In genomic region chr11:111549196-111549868, GRCh38 we compare ENCODE assay signal across 20 cellular contexts. TPM values are rescaled to one million over a fixed set of nuclear protein-coding genes. Genes with fewer than 3 reads are reported as not detected.
DNase-seq lines count a peak whose midpoint lies in the region; ATAC-seq, FAIRE-seq and TF ChIP-seq lines count a peak whose summit lies in the region.
"Had no signal": no experiment of that assay in that cellular context is flagged by ENCODE, and none has a peak within 500 bp of the region (broad histone marks: within the 10 kb centered on the region; RNA-seq: fewer than 3 reads in every experiment).

No MANE protein-coding gene starts in this region.

- TF ChIP-seq POLR2A in stomach (IDR thresholded peaks at IDR 0.05) (no peak), uterus (IDR thresholded peaks at IDR 0.05) (no peak)

- no peaks in the 10 kb centered on the region for H3K36me3 ChIP-seq in GM23338 (ENCODE audit: insufficient read depth)
- H3K36me3 ChIP-seq in astrocyte (ENCODE audit: insufficient read depth, low read length), result peaks cover 15% of the 10 kb centered on the region
- H3K36me3 ChIP-seq in psoas muscle (ENCODE audit: insufficient read depth in 1 of 2, low read depth in 1 of 2), result peaks cover 4 to 15% of the 10 kb centered on the region in 2 donors
- H3K36me3 ChIP-seq in lower lobe of right lung, result peaks cover 12% of the 10 kb centered on the region
- H3K36me3 ChIP-seq in stomach, result peaks cover 0 to 49% (median 9%) of the 10 kb centered on the region in 4 donors
- H3K36me3 ChIP-seq in uterus, result no peaks in the 10 kb centered on the region
- H3K36me3 ChIP-seq: BLaER1 treated with 17β-estradiol and CSF1 and Interleukin-3, amounts not matched to agents 10 nM and 100 nM had no signal

- H3K27me3 ChIP-seq in GM23338 (ENCODE audit: insufficient read depth) (no peaks in the 10 kb centered on the region), astrocyte (ENCODE audit: insufficient read depth, low read length) (no peaks in the 10 kb centered on the region), psoas muscle (ENCODE audit: insufficient read depth in 3 of 3, low read length in 2 of 3) (no peaks in the 10 kb centered on the region), lower lobe of right lung (ENCODE audit: low read depth) (no peaks in the 10 kb centered on the region), stomach (no peaks in the 10 kb centered on the region), uterus (no peaks in the 10 kb centered on the region)
- H3K27me3 ChIP-seq: BLaER1 treated with 17β-estradiol and CSF1 and Interleukin-3, amounts not matched to agents 10 nM and 100 nM had no signal

- no peak overlapping the region for H2AFZ ChIP-seq in GM23338
- H2AFZ ChIP-seq in astrocyte (ENCODE audit: low read depth, low read length), result no peak overlapping the region
- H2AFZ ChIP-seq: GM23248 had no signal

- H3K36me3 Mint-ChIP-seq in GM23338 (ENCODE audit: low read depth) (no peaks in the 10 kb centered on the region), astrocyte (ENCODE audit: low read depth, unreplicated experiment) (peaks cover 29% of the 10 kb centered on the region)
- H3K36me3 Mint-ChIP-seq: CD8-positive, alpha-beta memory T cell had no signal

- peaks cover 22% of the 10 kb centered on the region for H3K4me1 Mint-ChIP-seq in GM23338
- no peaks in the 10 kb centered on the region for H3K4me1 Mint-ChIP-seq in astrocyte (ENCODE audit: low read depth, unreplicated experiment)
- H3K4me1 Mint-ChIP-seq: CD8-positive, alpha-beta memory T cell had no signal

- FAIRE-seq in astrocyte (lab: Jason Lieb, UNC), result no peak
- FAIRE-seq: A204.1 had no signal

- H3K4me1 ChIP-seq in GM23338 (ENCODE audit: insufficient read depth), result peaks cover 23% of the 10 kb centered on the region
- H3K4me1 ChIP-seq in astrocyte (ENCODE audit: insufficient read depth, low read length), result peaks cover 2% of the 10 kb centered on the region
- peaks cover 16% of the 10 kb centered on the region for H3K4me1 ChIP-seq in psoas muscle
- H3K4me1 ChIP-seq in lower lobe of right lung, result no peaks in the 10 kb centered on the region
- no peaks in the 10 kb centered on the region for H3K4me1 ChIP-seq in stomach
- H3K4me1 ChIP-seq in uterus, result no peaks in the 10 kb centered on the region
- H3K4me1 ChIP-seq: BLaER1 treated with 17β-estradiol and CSF1 and Interleukin-3, amounts not matched to agents 10 nM and 100 nM had no signal

- H3K79me2 ChIP-seq in GM23338 (replicated peaks; ENCODE audit: insufficient read depth) (no peaks in the 10 kb centered on the region), astrocyte (ENCODE audit: insufficient read depth, low read length) (no peaks in the 10 kb centered on the region)

- H3K9ac ChIP-seq in astrocyte (ENCODE audit: low read length), result no peak overlapping the region
- H3K9ac ChIP-seq: BLaER1 treated with 17β-estradiol and CSF1 and Interleukin-3, amounts not matched to agents 10 nM and 100 nM; GM23248 had no signal

- H3K4me2 ChIP-seq in GM23338, result peak overlapping the region; percentile 58
- H3K4me2 ChIP-seq in astrocyte (ENCODE audit: low read length), result no peak overlapping the region
- H3K4me2 ChIP-seq: BLaER1 treated with 17β-estradiol and CSF1 and Interleukin-3, amounts not matched to agents 10 nM and 100 nM had no signal

- no peak overlapping the region for H3K4me3 ChIP-seq in GM23338
- H3K4me3 ChIP-seq in astrocyte (ENCODE audit: insufficient read depth, low read depth, low read length), result no peak overlapping the region
- peak overlapping the region; percentile 4 for H3K4me3 ChIP-seq in psoas muscle
- no peak overlapping the region for H3K4me3 ChIP-seq in lower lobe of right lung
- H3K4me3 ChIP-seq in coronary artery, result no peak overlapping the region
- no peak overlapping the region for H3K4me3 ChIP-seq in stomach
- no peak overlapping the region for H3K4me3 ChIP-seq in uterus
- H3K4me3 ChIP-seq: BLaER1 treated with 17β-estradiol and CSF1 and Interleukin-3, amounts not matched to agents 10 nM and 100 nM; GM23248 had no signal

- H3K27ac Mint-ChIP-seq in GM23338 (no peak overlapping the region), astrocyte (ENCODE audit: unreplicated experiment) (no peak overlapping the region)
- H3K27ac Mint-ChIP-seq: CD8-positive, alpha-beta memory T cell had no signal

- H3K4me3 Mint-ChIP-seq in GM23338 (no peak overlapping the region), astrocyte (ENCODE audit: unreplicated experiment) (peak overlapping the region; percentile 11)
- H3K4me3 Mint-ChIP-seq: CD8-positive, alpha-beta memory T cell had no signal

- H4K20me1 ChIP-seq in GM23338 (replicated peaks; ENCODE audit: insufficient read depth) (0 out of 2 replicates have a peak, but pooled peaks cover 2% of the 10 kb centered on the region), astrocyte (ENCODE audit: insufficient read depth, low read length) (no peaks in the 10 kb centered on the region)
- H4K20me1 ChIP-seq: BLaER1 treated with 17β-estradiol and CSF1 and Interleukin-3, amounts not matched to agents 10 nM and 100 nM had no signal

- peak; percentile 64 for ATAC-seq in GM23338
- ATAC-seq in psoas muscle, result peak; percentile 71 to 80 (median 74)
- no peak for ATAC-seq in lower lobe of right lung

- H3F3A ChIP-seq in GM23338 (replicated peaks; ENCODE audit: low read depth), result 0 out of 2 replicates have a peak, but pooled peaks cover 3% of the 10 kb centered on the region

- DNase-seq in GM23338 (ENCODE audit: low spot score) (no peak), NCI-H526 (lab: John Stamatoyannopoulos, UW) (peak; percentile 62 to 73), astrocyte (ENCODE audit: low read depth) (no peak), psoas muscle (no peak), lower lobe of right lung (no peak), coronary artery (ENCODE audit: low spot score) (no peak), stomach (no peak), uterus (no peak)
- DNase-seq: CD8-positive, alpha-beta memory T cell; DMS79 treated with DMSO at 0.1 percent for 48 hours; GM23248; KBM-7; NCI-H1436; NCI-H2081 treated with DMSO at 0.1 percent for 48 hours; NCI-H345; OCI-M1; SHP77 treated with DMSO at 0.1 percent for 48 hours had no signal

- H3K27ac ChIP-seq in GM23338 (ENCODE audit: low read depth) (no peak overlapping the region; the same call in 1 of the 2 replicates), astrocyte (ENCODE audit: low read depth, low read length) (no peak overlapping the region), psoas muscle (no peak overlapping the region), lower lobe of right lung (no peak overlapping the region), coronary artery (no peak overlapping the region), stomach (no peak overlapping the region), uterus (no peak overlapping the region)
- H3K27ac ChIP-seq: BLaER1 treated with 17β-estradiol and CSF1 and Interleukin-3, amounts not matched to agents 10 nM and 100 nM; GM23248 had no signal

- 22 to 34% (median 29%) methylated on average over 11 of the region's 11 CpGs for WGBS in psoas muscle, 3 donors
- 80 to 85% (median 84%) methylated on average over 11 of the region's 11 CpGs for WGBS in stomach, 5 donors

- no peaks in the 10 kb centered on the region for H3K9me3 ChIP-seq in astrocyte (ENCODE audit: insufficient read depth, low read depth, low read length)
- H3K9me3 ChIP-seq in psoas muscle, result no peaks in the 10 kb centered on the region
- no peaks in the 10 kb centered on the region for H3K9me3 ChIP-seq in lower lobe of right lung
- no peaks in the 10 kb centered on the region for H3K9me3 ChIP-seq in stomach
- H3K9me3 ChIP-seq in uterus, result no peaks in the 10 kb centered on the region
- H3K9me3 ChIP-seq: BLaER1 treated with 17β-estradiol and CSF1 and Interleukin-3, amounts not matched to agents 10 nM and 100 nM had no signal

- TF ChIP-seq CTCF in GM23338 (conservative IDR thresholded peaks at IDR 0.05; ENCODE audit: low read depth in 2 of 2), result no peak
- no peak for TF ChIP-seq CTCF in astrocyte (IDR thresholded peaks at IDR 0.05; ENCODE audit: insufficient read depth, low read depth, low read length)
- TF ChIP-seq CTCF in psoas muscle (IDR thresholded peaks at IDR 0.05), result no peak
- TF ChIP-seq CTCF in lower lobe of right lung (IDR thresholded peaks at IDR 0.05), result no peak
- TF ChIP-seq CTCF in coronary artery (IDR thresholded peaks at IDR 0.05), result no peak
- TF ChIP-seq CTCF in stomach (IDR thresholded peaks at IDR 0.05), result no peak
- TF ChIP-seq CTCF in uterus (IDR thresholded peaks at IDR 0.05), result no peak

- no peaks in the 10 kb centered on the region for H3K9me3 Mint-ChIP-seq in GM23338
- H3K9me3 Mint-ChIP-seq in astrocyte (ENCODE audit: unreplicated experiment), result no peaks in the 10 kb centered on the region
- H3K9me3 Mint-ChIP-seq: CD8-positive, alpha-beta memory T cell had no signal

- TF ChIP-seq EP300 in stomach (IDR thresholded peaks at IDR 0.05), result no peak

- no peaks in the 10 kb centered on the region for H3K9me2 ChIP-seq in GM23338 (ENCODE audit: insufficient read depth)

- intact Hi-C loops in psoas muscle (cut with DNase I) (no loop called here), lower lobe of right lung (cut with DNase I) (no loop called here), stomach (cut with DNase I; ENCODE audit: low total_unique reads) (no loop called here), uterus (cut with DNase I; ENCODE audit: low total_unique reads) (no loop called here)

- H3K27me3 Mint-ChIP-seq in GM23338 (ENCODE audit: insufficient read depth, low read depth, poor library complexity) (no peaks in the 10 kb centered on the region), astrocyte (ENCODE audit: low read depth, unreplicated experiment) (no peaks in the 10 kb centered on the region)

RNA-seq across cellular contexts. Expression of gene LAYN, which starts 8.8 kb away (rescaled TPM):
- total RNA-seq in GM23338 (2014; rRNA removed; shearing (Covaris generic)), result 4.3 and 6.8 TPM in 2 replicates
- polyA plus RNA-seq in GM23338 (2016; fragmentation: Nextera tagmentation; extraction: Ambion mirVana) (6.8 and 7.9 TPM in 2 replicates), psoas muscle (1 to 10 TPM in 2 of 3 donors, under 1 TPM in 1; 0.60 to 8.4 (median 6.3) TPM), stomach (1 to 10 TPM; 2.4 to 3.3 (median 2.6) TPM)
- total RNA-seq in astrocyte (47.5 and 54.5 TPM in 2 replicates), psoas muscle (10 to 100 TPM in 1 of 4 donors, 1 to 10 TPM in 3; 3.3 to 12.6 (median 8.1) TPM), lower lobe of right lung (15.0 TPM), stomach (10 to 100 TPM in 3 of 5 donors, 1 to 10 TPM in 1, under 1 TPM in 1; 0.87 to 54.0 (median 23.5) TPM), uterus (10 to 100 TPM in 3 of 4 donors, 1 to 10 TPM in 1; 8.5 to 58.2 (median 37.1) TPM)

RNA-seq across cellular contexts. Expression of gene HOATZ, which starts 34.8 kb away (rescaled TPM):
- total RNA-seq in GM23338 (2014; rRNA removed; shearing (Covaris generic)), result not detected in 2 replicates
- polyA plus RNA-seq in GM23338 (2016; fragmentation: Nextera tagmentation; extraction: Ambion mirVana) (not detected in 2 replicates), psoas muscle (not detected), stomach (under 1 TPM in 1 of 3 donors, not detected in 2; 0.18 TPM)
- total RNA-seq in astrocyte (0.43 TPM in 2 replicates), psoas muscle (not detected), lower lobe of right lung (15.0 TPM), stomach (not detected), uterus (1 to 10 TPM in 2 of 4 donors, under 1 TPM in 1, not detected in 1; 0.88 to 2.7 (median 2.6) TPM)
- total RNA-seq: CD8-positive, alpha-beta memory T cell; GM23248; RPMI7951 had no signal
- polyA plus RNA-seq: CD8-positive, alpha-beta memory T cell; GM23248 had no signal

RNA-seq across cellular contexts. Expression of gene BTG4, which starts 37.1 kb away (rescaled TPM):
- 0.31 TPM in 1 of 2 replicates, not detected in the other for total RNA-seq in GM23338 (2014; rRNA removed; shearing (Covaris generic))
- polyA plus RNA-seq in GM23338 (2016; fragmentation: Nextera tagmentation; extraction: Ambion mirVana) (0.21 TPM in 1 of 2 replicates, not detected in the other), psoas muscle (not detected), stomach (not detected)
- total RNA-seq in astrocyte (0.50 and 0.55 TPM in 2 replicates), psoas muscle (not detected), lower lobe of right lung (0.38 TPM), stomach (not detected), uterus (not detected)
- total RNA-seq: CD8-positive, alpha-beta memory T cell; GM23248; RPMI7951 had no signal
- polyA plus RNA-seq: CD8-positive, alpha-beta memory T cell had no signal

RNA-seq across cellular contexts. Expression of gene SIK2, which starts 52.9 kb away (rescaled TPM):
- total RNA-seq in GM23338 (2014; rRNA removed; shearing (Covaris generic)), result 6.6 and 6.7 TPM in 2 replicates
- polyA plus RNA-seq in GM23338 (2016; fragmentation: Nextera tagmentation; extraction: Ambion mirVana), result 2.3 and 2.6 TPM in 2 replicates
- total RNA-seq in astrocyte, result 14.3 and 15.0 TPM in 2 replicates
- total RNA-seq in psoas muscle, result 10 to 100 TPM; 20.5 to 69.6 (median 34.9) TPM
- polyA plus RNA-seq in psoas muscle, result 10 to 100 TPM in 2 of 3 donors, 1 to 10 TPM in 1; 9.0 to 30.4 (median 26.6) TPM
- 26.3 TPM for total RNA-seq in lower lobe of right lung
- total RNA-seq in stomach, result 10 to 100 TPM in 4 of 5 donors, 1 to 10 TPM in 1; 5.5 to 86.9 (median 41.7) TPM
- 10 to 100 TPM in 1 of 3 donors, 1 to 10 TPM in 2; 6.0 to 10.6 (median 8.9) TPM for polyA plus RNA-seq in stomach
- 10 to 100 TPM; 11.5 to 27.7 (median 16.7) TPM for total RNA-seq in uterus

Comparison
In these comparisons a context has a peak if more than half of its experiments do, and no peak if none do; other contexts are left out.
1. ATAC-seq: peak in GM23338 (single experiment) and psoas muscle (4 of 4); none in lower lobe of right lung (0 of 2).
2. DNase-seq: peak in NCI-H526 (2 of 2); none in GM23338 (single experiment), astrocyte (single experiment), psoas muscle (0 of 2), lower lobe of right lung (single experiment), coronary artery (single experiment), stomach (single experiment) and uterus (0 of 2).